Comparison of ENCODE assay signal across 7 cellular contexts in genomic region chr11:73983764-73984543, GRCh38. TPM values are rescaled to one million over a fixed set of nuclear protein-coding genes. Genes with fewer than 3 reads are reported as not detected.
DNase-seq lines count a peak whose midpoint lies in the region; ATAC-seq and TF ChIP-seq lines count a peak whose summit lies in the region.

No MANE protein-coding gene starts in this region.

- H4K20me1 ChIP-seq in OCI-LY7 (ENCODE audit: insufficient read depth, low read length): peaks cover 12% of the 10 kb centered on the region; the same call in 1 of the 2 replicates

- H2AFZ ChIP-seq in OCI-LY7 (ENCODE audit: low read length) (peak overlapping the region; percentile 21; the same call in 1 of the 2 replicates), neuron (ENCODE audit: low read depth, low read length) (peak overlapping the region; percentile 21)

- TSS peak; percentile 95 for BruUV-seq in OCI-LY7 (replicated peaks; lab: Mats Ljungman, UMichigan)

- intact Hi-C loops in OCI-LY7 (cut with micrococcal nuclease; ENCODE audit: unreplicated experiment): loop anchor here (1.0 to 10.0 kb wide), 5 partner anchors 10 to 829 kb away; partner anchors contain the start of genes C2CD3, LIPT2, MRPL48 and PPME1

- peak overlapping the region; percentile 91 for H3K27ac ChIP-seq in OCI-LY7 (ENCODE audit: low read depth, low read length, poor library complexity, severe bottlenecking)
- peak overlapping the region; percentile 92 for H3K27ac ChIP-seq in duodenal mucosa (ENCODE audit: low read depth, low read length)

- peaks cover 47% of the 10 kb centered on the region for H3K79me2 ChIP-seq in OCI-LY7 (ENCODE audit: insufficient read depth, low read depth, low read length)

- peak overlapping the region; percentile 96 for H3K4me2 ChIP-seq in OCI-LY7 (ENCODE audit: low read length)

- POLR2A ChIA-PET in HEK293T (lab: Yijun Ruan, JAX) (interaction anchor here (1.0 to 2.5 kb wide), 6 partner anchors 11 to 608 kb away, joined by 3 to 16 read pairs (median 4); partner anchors contain the start of genes C2CD3, POLD3 and PPME1), OCI-LY7 (lab: Charles Lee) (interaction anchor here (0.7 to 6.4 kb wide), 5 partner anchors 11 to 414 kb away, joined by 3 to 39 read pairs (median 4); partner anchors contain the start of gene PGM2L1)

- ATAC-seq in HG03342 (IDR thresholded peaks at IDR 0.05; ENCODE audit: unreplicated experiment): no peak
- no peak for ATAC-seq in HG03039 (IDR thresholded peaks at IDR 0.05; ENCODE audit: unreplicated experiment)

- no peaks in the 10 kb centered on the region for H3K27me3 ChIP-seq in duodenal mucosa (ENCODE audit: control insufficient read depth in 1 of 2, insufficient read depth in 2 of 2, low read length in 2 of 2)
- H3K27me3 ChIP-seq in neuron (ENCODE audit: insufficient read depth, low read length): no peaks in the 10 kb centered on the region

- peak overlapping the region; percentile 91 for H3K4me3 ChIP-seq in OCI-LY7 (ENCODE audit: low read depth, low read length, poor library complexity, severe bottlenecking)
- peak overlapping the region; percentile 73 to 96 for H3K4me3 ChIP-seq in duodenal mucosa (ENCODE audit: low read depth in 1 of 2, low read length in 2 of 2)
- H3K4me3 ChIP-seq in neuron (ENCODE audit: low read length): peak overlapping the region; percentile 83

- peaks cover 30% of the 10 kb centered on the region for H3K36me3 ChIP-seq in OCI-LY7 (ENCODE audit: insufficient read depth, low read length)
- H3K36me3 ChIP-seq in duodenal mucosa (ENCODE audit: control insufficient read depth in 1 of 2, insufficient read depth in 2 of 2, low read length in 2 of 2): peaks cover 0 to 1% of the 10 kb centered on the region in 2 donors
- H3K36me3 ChIP-seq in neuron (ENCODE audit: insufficient read depth, low read length): peaks cover 5% of the 10 kb centered on the region

- no peak for TF ChIP-seq CTCF in OCI-LY7 (conservative IDR thresholded peaks at IDR 0.05; ENCODE audit: low read length)

- peaks cover 59% of the 10 kb centered on the region for H3K4me1 ChIP-seq in OCI-LY7 (ENCODE audit: insufficient read depth, low read length, poor library complexity, severe bottlenecking)
- H3K4me1 ChIP-seq in duodenal mucosa (ENCODE audit: control insufficient read depth in 1 of 2, insufficient read depth in 2 of 2, low read length in 2 of 2): peaks cover 22 to 33% of the 10 kb centered on the region in 2 donors
- peaks cover 7% of the 10 kb centered on the region for H3K4me1 ChIP-seq in neuron (ENCODE audit: insufficient read depth, low read length)

- H3K9me3 ChIP-seq in OCI-LY7 (ENCODE audit: low read length) (no peaks in the 10 kb centered on the region), duodenal mucosa (ENCODE audit: control insufficient read depth in 1 of 2, low read length in 2 of 2) (no peaks in the 10 kb centered on the region), neuron (ENCODE audit: low read length) (no peaks in the 10 kb centered on the region)

- peak overlapping the region; percentile 51 to 71 for H3K9ac ChIP-seq in duodenal mucosa (ENCODE audit: low read depth in 1 of 2, low read length in 2 of 2)

- CTCF ChIA-PET in HEK293T (lab: Yijun Ruan, JAX) (no interaction called here), OCI-LY7 (lab: Charles Lee; ENCODE audit: unreplicated experiment) (no interaction called here)

- H3K9me2 ChIP-seq in OCI-LY7 (ENCODE audit: insufficient read depth, low read length): no peaks in the 10 kb centered on the region

- DNase-seq in HEK293T (ENCODE audit: extremely low spot score) (peak; percentile 31), OCI-LY7 (ENCODE audit: low spot score) (peak; percentile 40), NCI-H187 (lab: John Stamatoyannopoulos, UW) (no peak)

TF ChIP-seq in HEK293T, 16 proteins besides CTCF, POLR2A, EP300 and RAD21:
- peak; percentile 42; the same call in 1 of the 2 replicates for TF ChIP-seq L3MBTL2 (conservative IDR thresholded peaks at IDR 0.05)
- no peak for TF ChIP-seq PKNOX1 (IDR thresholded peaks at IDR 0.05)
- TF ChIP-seq NFRKB (IDR thresholded peaks at IDR 0.05): 0 out of 2 replicates have a peak, but pooled peaks have one; percentile 37
- TF ChIP-seq CTBP1 (IDR thresholded peaks at IDR 0.05; ENCODE audit: borderline replicate concordance): peak; percentile 20; the same call in 1 of the 2 replicates
- TF ChIP-seq TARDBP (IDR thresholded peaks at IDR 0.05): 0 out of 2 replicates have a peak, but pooled peaks have one; percentile 18

RNA-seq across cellular contexts. Expression of gene UCP2, which starts 1.3 kb away (rescaled TPM):
- 82.7 and 145 TPM in 2 replicates for total RNA-seq in OCI-LY7 (2014; rRNA removed; shearing (Covaris generic))
- total RNA-seq in OCI-LY7 (2022): 358 and 389 TPM in 2 replicates

RNA-seq across cellular contexts. Expression of gene UCP3, which starts 24.9 kb away (rescaled TPM):
- 1.5 and 3.2 TPM in 2 replicates for total RNA-seq in OCI-LY7 (2014; rRNA removed; shearing (Covaris generic))
- 1.8 and 2.4 TPM in 2 replicates for total RNA-seq in OCI-LY7 (2022)

RNA-seq across cellular contexts. Expression of gene DNAJB13, which starts 33.1 kb away (rescaled TPM):
- not detected in 2 replicates for total RNA-seq in OCI-LY7 (2014; rRNA removed; shearing (Covaris generic))
- 0.29 and 0.81 TPM in 2 replicates for total RNA-seq in OCI-LY7 (2022)

Comparison
In these comparisons a context has a peak if more than half of its experiments do, and no peak if none do; other contexts are left out.
1. DNase-seq: peak in HEK293T (single experiment) and OCI-LY7 (single experiment); none in NCI-H187 (0 of 2).
2. Peak in every context shown above with its lines, with median percentiles within 50 percentile points of each other: H3K4me3 ChIP-seq.